1 cellular context compared by ENCODE assay signal in the genomic region with DNA sequence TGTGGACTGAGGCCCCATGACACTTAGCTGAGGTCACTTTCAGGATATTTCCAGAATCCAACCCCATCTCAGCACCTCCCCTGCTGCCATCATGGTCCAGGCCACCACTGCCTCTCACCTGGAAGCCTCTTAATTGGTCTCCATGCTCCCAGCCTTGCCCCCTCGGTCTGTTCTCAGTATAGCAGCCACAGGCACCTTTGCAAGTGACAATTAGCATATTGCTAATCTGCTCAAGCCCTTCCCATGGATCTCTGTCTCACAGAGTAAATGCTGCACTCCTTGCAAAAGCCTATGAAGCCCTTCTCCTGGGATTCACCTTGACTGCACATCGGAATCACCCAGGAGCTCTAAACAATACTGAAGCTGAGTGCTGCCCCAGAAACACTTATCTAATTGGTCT.
TF ChIP-seq lines count a peak whose summit lies in the region.

No MANE protein-coding gene starts in this region.

TF ChIP-seq in GM23338, 12 proteins besides CTCF, POLR2A, EP300 and RAD21 (continued from another document):
- TF ChIP-seq, protein P1, sequence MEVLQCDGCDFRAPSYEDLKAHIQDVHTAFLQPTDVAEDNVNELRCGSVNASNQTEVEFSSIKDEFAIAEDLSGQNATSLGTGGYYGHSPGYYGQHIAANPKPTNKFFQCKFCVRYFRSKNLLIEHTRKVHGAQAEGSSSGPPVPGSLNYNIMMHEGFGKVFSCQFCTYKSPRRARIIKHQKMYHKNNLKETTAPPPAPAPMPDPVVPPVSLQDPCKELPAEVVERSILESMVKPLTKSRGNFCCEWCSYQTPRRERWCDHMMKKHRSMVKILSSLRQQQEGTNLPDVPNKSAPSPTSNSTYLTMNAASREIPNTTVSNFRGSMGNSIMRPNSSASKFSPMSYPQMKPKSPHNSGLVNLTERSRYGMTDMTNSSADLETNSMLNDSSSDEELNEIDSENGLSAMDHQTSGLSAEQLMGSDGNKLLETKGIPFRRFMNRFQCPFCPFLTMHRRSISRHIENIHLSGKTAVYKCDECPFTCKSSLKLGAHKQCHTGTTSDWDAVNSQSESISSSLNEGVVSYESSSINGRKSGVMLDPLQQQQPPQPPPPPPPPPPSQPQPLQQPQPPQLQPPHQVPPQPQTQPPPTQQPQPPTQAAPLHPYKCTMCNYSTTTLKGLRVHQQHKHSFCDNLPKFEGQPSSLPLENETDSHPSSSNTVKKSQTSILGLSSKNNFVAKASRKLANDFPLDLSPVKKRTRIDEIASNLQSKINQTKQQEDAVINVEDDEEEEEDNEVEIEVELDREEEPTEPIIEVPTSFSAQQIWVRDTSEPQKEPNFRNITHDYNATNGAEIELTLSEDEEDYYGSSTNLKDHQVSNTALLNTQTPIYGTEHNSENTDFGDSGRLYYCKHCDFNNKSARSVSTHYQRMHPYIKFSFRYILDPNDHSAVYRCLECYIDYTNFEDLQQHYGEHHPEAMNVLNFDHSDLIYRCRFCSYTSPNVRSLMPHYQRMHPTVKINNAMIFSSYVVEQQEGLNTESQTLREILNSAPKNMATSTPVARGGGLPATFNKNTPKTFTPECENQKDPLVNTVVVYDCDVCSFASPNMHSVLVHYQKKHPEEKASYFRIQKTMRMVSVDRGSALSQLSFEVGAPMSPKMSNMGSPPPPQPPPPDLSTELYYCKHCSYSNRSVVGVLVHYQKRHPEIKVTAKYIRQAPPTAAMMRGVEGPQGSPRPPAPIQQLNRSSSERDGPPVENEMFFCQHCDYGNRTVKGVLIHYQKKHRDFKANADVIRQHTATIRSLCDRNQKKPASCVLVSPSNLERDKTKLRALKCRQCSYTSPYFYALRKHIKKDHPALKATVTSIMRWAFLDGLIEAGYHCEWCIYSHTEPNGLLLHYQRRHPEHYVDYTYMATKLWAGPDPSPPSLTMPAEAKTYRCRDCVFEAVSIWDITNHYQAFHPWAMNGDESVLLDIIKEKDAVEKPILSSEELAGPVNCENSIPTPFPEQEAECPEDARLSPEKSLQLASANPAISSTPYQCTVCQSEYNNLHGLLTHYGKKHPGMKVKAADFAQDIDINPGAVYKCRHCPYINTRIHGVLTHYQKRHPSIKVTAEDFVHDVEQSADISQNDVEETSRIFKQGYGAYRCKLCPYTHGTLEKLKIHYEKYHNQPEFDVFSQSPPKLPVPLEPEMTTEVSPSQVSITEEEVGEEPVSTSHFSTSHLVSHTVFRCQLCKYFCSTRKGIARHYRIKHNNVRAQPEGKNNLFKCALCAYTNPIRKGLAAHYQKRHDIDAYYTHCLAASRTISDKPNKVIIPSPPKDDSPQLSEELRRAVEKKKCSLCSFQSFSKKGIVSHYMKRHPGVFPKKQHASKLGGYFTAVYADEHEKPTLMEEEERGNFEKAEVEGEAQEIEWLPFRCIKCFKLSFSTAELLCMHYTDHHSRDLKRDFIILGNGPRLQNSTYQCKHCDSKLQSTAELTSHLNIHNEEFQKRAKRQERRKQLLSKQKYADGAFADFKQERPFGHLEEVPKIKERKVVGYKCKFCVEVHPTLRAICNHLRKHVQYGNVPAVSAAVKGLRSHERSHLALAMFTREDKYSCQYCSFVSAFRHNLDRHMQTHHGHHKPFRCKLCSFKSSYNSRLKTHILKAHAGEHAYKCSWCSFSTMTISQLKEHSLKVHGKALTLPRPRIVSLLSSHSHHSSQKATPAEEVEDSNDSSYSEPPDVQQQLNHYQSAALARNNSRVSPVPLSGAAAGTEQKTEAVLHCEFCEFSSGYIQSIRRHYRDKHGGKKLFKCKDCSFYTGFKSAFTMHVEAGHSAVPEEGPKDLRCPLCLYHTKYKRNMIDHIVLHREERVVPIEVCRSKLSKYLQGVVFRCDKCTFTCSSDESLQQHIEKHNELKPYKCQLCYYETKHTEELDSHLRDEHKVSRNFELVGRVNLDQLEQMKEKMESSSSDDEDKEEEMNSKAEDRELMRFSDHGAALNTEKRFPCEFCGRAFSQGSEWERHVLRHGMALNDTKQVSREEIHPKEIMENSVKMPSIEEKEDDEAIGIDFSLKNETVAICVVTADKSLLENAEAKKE (CRISPR knock-in tag; IDR thresholded peaks at IDR 0.05), result no peak
- TF ChIP-seq EZH2phosphoT487 (IDR thresholded peaks at IDR 0.05; ENCODE audit: unreplicated experiment) (no peak), POLR2AphosphoS5 (IDR thresholded peaks at IDR 0.05; ENCODE audit: low read depth) (no peak)
- TF ChIP-seq, protein P2, sequence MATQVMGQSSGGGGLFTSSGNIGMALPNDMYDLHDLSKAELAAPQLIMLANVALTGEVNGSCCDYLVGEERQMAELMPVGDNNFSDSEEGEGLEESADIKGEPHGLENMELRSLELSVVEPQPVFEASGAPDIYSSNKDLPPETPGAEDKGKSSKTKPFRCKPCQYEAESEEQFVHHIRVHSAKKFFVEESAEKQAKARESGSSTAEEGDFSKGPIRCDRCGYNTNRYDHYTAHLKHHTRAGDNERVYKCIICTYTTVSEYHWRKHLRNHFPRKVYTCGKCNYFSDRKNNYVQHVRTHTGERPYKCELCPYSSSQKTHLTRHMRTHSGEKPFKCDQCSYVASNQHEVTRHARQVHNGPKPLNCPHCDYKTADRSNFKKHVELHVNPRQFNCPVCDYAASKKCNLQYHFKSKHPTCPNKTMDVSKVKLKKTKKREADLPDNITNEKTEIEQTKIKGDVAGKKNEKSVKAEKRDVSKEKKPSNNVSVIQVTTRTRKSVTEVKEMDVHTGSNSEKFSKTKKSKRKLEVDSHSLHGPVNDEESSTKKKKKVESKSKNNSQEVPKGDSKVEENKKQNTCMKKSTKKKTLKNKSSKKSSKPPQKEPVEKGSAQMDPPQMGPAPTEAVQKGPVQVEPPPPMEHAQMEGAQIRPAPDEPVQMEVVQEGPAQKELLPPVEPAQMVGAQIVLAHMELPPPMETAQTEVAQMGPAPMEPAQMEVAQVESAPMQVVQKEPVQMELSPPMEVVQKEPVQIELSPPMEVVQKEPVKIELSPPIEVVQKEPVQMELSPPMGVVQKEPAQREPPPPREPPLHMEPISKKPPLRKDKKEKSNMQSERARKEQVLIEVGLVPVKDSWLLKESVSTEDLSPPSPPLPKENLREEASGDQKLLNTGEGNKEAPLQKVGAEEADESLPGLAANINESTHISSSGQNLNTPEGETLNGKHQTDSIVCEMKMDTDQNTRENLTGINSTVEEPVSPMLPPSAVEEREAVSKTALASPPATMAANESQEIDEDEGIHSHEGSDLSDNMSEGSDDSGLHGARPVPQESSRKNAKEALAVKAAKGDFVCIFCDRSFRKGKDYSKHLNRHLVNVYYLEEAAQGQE (IDR thresholded peaks at IDR 0.05; ENCODE audit: unreplicated experiment), result no peak
- TF ChIP-seq, protein P3, sequence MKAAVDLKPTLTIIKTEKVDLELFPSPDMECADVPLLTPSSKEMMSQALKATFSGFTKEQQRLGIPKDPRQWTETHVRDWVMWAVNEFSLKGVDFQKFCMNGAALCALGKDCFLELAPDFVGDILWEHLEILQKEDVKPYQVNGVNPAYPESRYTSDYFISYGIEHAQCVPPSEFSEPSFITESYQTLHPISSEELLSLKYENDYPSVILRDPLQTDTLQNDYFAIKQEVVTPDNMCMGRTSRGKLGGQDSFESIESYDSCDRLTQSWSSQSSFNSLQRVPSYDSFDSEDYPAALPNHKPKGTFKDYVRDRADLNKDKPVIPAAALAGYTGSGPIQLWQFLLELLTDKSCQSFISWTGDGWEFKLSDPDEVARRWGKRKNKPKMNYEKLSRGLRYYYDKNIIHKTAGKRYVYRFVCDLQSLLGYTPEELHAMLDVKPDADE (IDR thresholded peaks at IDR 0.05), result no peak
TF ChIP-seq in GM23338: peak in this region for 0.
